21 cellular contexts compared by ENCODE assay signal in genomic region chrX:17629519-17629918, GRCh38.
A peak's percentile ranks its signal among the peaks of the same experiment; 100 is the strongest.
DNase-seq lines count a peak whose midpoint lies in the region; ATAC-seq, FAIRE-seq and TF ChIP-seq lines count a peak whose summit lies in the region.
"Had no signal": no experiment of that assay in that cellular context is flagged by ENCODE, and none has a peak within 500 bp of the region (broad histone marks: within the 10 kb centered on the region; RNA-seq: fewer than 3 reads in every experiment).

No MANE protein-coding gene starts in this region.

- H3K9me3 ChIP-seq in A549: no peaks in the 10 kb centered on the region
- no peaks in the 10 kb centered on the region for H3K9me3 ChIP-seq in keratinocyte (ENCODE audit: control insufficient read depth, low read depth, low read length)

- no peaks in the 10 kb centered on the region for H3K36me3 ChIP-seq in keratinocyte (ENCODE audit: control insufficient read depth in 2 of 2, extremely low read depth in 1 of 2, insufficient read depth in 2 of 2, low read length in 2 of 2)

- no peak for TF ChIP-seq EP300 in A549 (IDR thresholded peaks at IDR 0.05)

- no peak overlapping the region for H3K9ac ChIP-seq in keratinocyte (ENCODE audit: control insufficient read depth, extremely low read depth, insufficient read depth, low read length)

- no peak overlapping the region for H3K27ac ChIP-seq in A549
- H3K27ac ChIP-seq in keratinocyte (ENCODE audit: control insufficient read depth, insufficient read depth, low read length): peak overlapping the region; percentile 10
- H3K27ac ChIP-seq: SK-N-MC had no signal

- FAIRE-seq in A549 (lab: Jason Lieb, UNC): peak; percentile 51
- FAIRE-seq in keratinocyte (lab: Jason Lieb, UNC): peak; percentile 66
- FAIRE-seq: D721Med, GM12878 had no signal

- H3K4me1 ChIP-seq in A549 (no peaks in the 10 kb centered on the region), keratinocyte (ENCODE audit: control insufficient read depth, extremely low read depth, insufficient read depth, low read length) (peaks cover 27% of the 10 kb centered on the region)

- 100% methylated on average over 1 of the region's 1 CpG for WGBS in A549 (ENCODE audit: missing lambda C conversion rate)

- H3K36me3 Mint-ChIP-seq in activated CD8-positive, alpha-beta T cell treated with anti-CD3 and anti-CD28 coated beads for 36 hours (ENCODE audit: low read depth): no peaks in the 10 kb centered on the region

- H3K27me3 ChIP-seq in keratinocyte (ENCODE audit: control insufficient read depth, extremely low read depth, insufficient read depth, low read length): no peaks in the 10 kb centered on the region

- H4K20me1 ChIP-seq in keratinocyte (ENCODE audit: control insufficient read depth, extremely low read depth, insufficient read depth, low read length): no peaks in the 10 kb centered on the region

- no peaks in the 10 kb centered on the region for H3K9me3 Mint-ChIP-seq in activated CD8-positive, alpha-beta T cell treated with anti-CD3 and anti-CD28 coated beads for 36 hours

- CTCF ChIA-PET in A549 (lab: Yijun Ruan, JAX): no interaction called here
- CTCF ChIA-PET in activated CD8-positive, alpha-beta T cell treated with anti-CD3 and anti-CD28 coated beads for 36 hours (lab: Charles Lee): no interaction called here

- dilution Hi-C loops in keratinocyte (cut with MboI; ENCODE audit: extremely low pct_ligation_motif_present, low sequenced_read_pairs): no loop called here

- no peak for TF ChIP-seq CTCF in A549 (IDR thresholded peaks at IDR 0.05)
- no peak for TF ChIP-seq CTCF in keratinocyte (optimal IDR thresholded peaks at IDR 0.05 in 1 of 3, IDR thresholded peaks at IDR 0.05 in 1 of 3, conservative IDR thresholded peaks at IDR 0.05 in 1 of 3; ENCODE audit: extremely low read depth in 1 of 3, insufficient read depth in 2 of 3, low read length in 3 of 3)
- no peak for TF ChIP-seq CTCF in activated CD8-positive, alpha-beta T cell treated with anti-CD3 and anti-CD28 coated beads for 36 hours (IDR thresholded peaks at IDR 0.05)

- H3K9me1 ChIP-seq in keratinocyte (ENCODE audit: control insufficient read depth, extremely low read depth, insufficient read depth, low read length): peaks cover 2% of the 10 kb centered on the region

- no peak overlapping the region for H3K27ac Mint-ChIP-seq in activated CD8-positive, alpha-beta T cell treated with anti-CD3 and anti-CD28 coated beads for 36 hours

- no peak for ATAC-seq in A549
- ATAC-seq in activated CD8-positive, alpha-beta T cell treated with anti-CD3 and anti-CD28 coated beads for 36 hours: no peak
- ATAC-seq in GM21381 (IDR thresholded peaks at IDR 0.05; ENCODE audit: unreplicated experiment): no peak
- no peak for ATAC-seq in HG02852 (IDR thresholded peaks at IDR 0.05; ENCODE audit: unreplicated experiment)
- no peak for ATAC-seq in GM18502 (IDR thresholded peaks at IDR 0.05; ENCODE audit: poor library complexity, unreplicated experiment)
- ATAC-seq: GM12878, HCT116 had no signal

- H2AFZ ChIP-seq in keratinocyte (ENCODE audit: control insufficient read depth, low read length): no peak overlapping the region

- H3K4me3 ChIP-seq in A549 (no peak overlapping the region), keratinocyte (ENCODE audit: control insufficient read depth in 2 of 3, extremely low read depth in 1 of 3, insufficient read depth in 2 of 3, low read depth in 1 of 3, low read length in 3 of 3) (no peak overlapping the region)
- H3K4me3 ChIP-seq: GM12878, SK-N-MC had no signal

- H3K79me2 ChIP-seq in keratinocyte (ENCODE audit: control insufficient read depth, insufficient read depth, low read length): peaks cover 4% of the 10 kb centered on the region

- peaks cover 2% of the 10 kb centered on the region for H3K27me3 Mint-ChIP-seq in activated CD8-positive, alpha-beta T cell treated with anti-CD3 and anti-CD28 coated beads for 36 hours

- POLR2A ChIA-PET in A549 (lab: Yijun Ruan, JAX): no interaction called here
- POLR2A ChIA-PET in activated CD8-positive, alpha-beta T cell treated with anti-CD3 and anti-CD28 coated beads for 36 hours (lab: Charles Lee): no interaction called here

- H3K4me1 Mint-ChIP-seq in activated CD8-positive, alpha-beta T cell treated with anti-CD3 and anti-CD28 coated beads for 36 hours (ENCODE audit: low read depth): peaks cover 5% of the 10 kb centered on the region

- no peak for DNase-seq in A549 (ENCODE audit: low read depth in 1 of 2, low spot score in 1 of 2)
- DNase-seq in M059J (ENCODE audit: low read depth): peak; percentile 21
- peak; percentile 1 for DNase-seq in cerebellar cortex (ENCODE audit: low spot score)
- DNase-seq in keratinocyte (ENCODE audit: low read depth, low spot score): no peak
- no peak for DNase-seq in activated CD8-positive, alpha-beta T cell treated with anti-CD3 and anti-CD28 coated beads for 36 hours
- DNase-seq: 8988T, GDM1, KBM-7, MM.1S, NCI-H1694, NCI-H2029 treated with DMSO at 0.1 percent for 48 hours, NCI-H2227 treated with DMSO at 0.1 percent for 48 hours, NCI-H526 treated with DMSO at 0.1 percent for 48 hours, SIG-M5 had no signal

- no peak for TF ChIP-seq POLR2A in A549 (IDR thresholded peaks at IDR 0.05; ENCODE audit: low read length)

- no peak overlapping the region for H3K4me2 ChIP-seq in A549
- peak overlapping the region; percentile 46 for H3K4me2 ChIP-seq in keratinocyte (ENCODE audit: control insufficient read depth, extremely low read depth, insufficient read depth, low read depth, low read length)

- H3K4me3 Mint-ChIP-seq in activated CD8-positive, alpha-beta T cell treated with anti-CD3 and anti-CD28 coated beads for 36 hours: no peak overlapping the region

- intact Hi-C loops in activated CD8-positive, alpha-beta T cell treated with anti-CD3 and anti-CD28 coated beads for 36 hours (cut with micrococcal nuclease): no loop called here

- no peak for TF ChIP-seq RAD21 in A549 (conservative IDR thresholded peaks at IDR 0.05 in 1 of 2, IDR thresholded peaks at IDR 0.05 in 1 of 2)

TF ChIP-seq in A549, 52 proteins besides CTCF, POLR2A, EP300 and RAD21:
- TF ChIP-seq ZFP36 (IDR thresholded peaks at IDR 0.05; ENCODE audit: borderline replicate concordance, partially characterized antibody): no peak
- TF ChIP-seq PHF8 (IDR thresholded peaks at IDR 0.05; ENCODE audit: borderline replicate concordance, low read depth): no peak

Comparison
In these comparisons a context has a peak if more than half of its experiments do, and no peak if none do; other contexts are left out.
1. DNase-seq: peak in M059J (single experiment) and cerebellar cortex (single experiment); none in A549 (0 of 2), keratinocyte (single experiment) and activated CD8-positive, alpha-beta T cell treated with anti-CD3 and anti-CD28 coated beads for 36 hours (single experiment).